ENCODE assay signal across 10 cellular contexts in the genomic region with DNA sequence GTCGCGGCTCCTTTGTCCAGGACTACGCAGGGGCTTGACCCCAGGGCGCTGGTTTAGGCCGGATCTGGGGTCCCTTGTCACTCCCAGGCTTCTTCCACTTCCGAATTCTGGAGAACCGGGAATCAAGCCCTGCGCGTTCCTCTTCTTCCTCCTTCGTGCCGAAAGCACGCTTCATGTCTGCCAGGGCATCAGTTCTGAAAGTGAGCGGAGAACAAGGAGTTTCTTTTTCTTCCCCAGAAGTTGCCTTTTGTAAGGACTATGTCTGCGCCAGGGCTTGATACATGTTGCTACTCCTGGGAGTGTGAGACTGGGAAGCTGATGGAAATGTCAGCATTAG.
DNase-seq lines count a peak whose midpoint lies in the region; ATAC-seq and TF ChIP-seq lines count a peak whose summit lies in the region.
"Had no signal": no experiment of that assay in that cellular context is flagged by ENCODE, and none has a peak within 500 bp of the region (broad histone marks: within the 10 kb centered on the region; RNA-seq: fewer than 3 reads in every experiment).

No MANE protein-coding gene starts in this region.

- no peak for ATAC-seq in heart left ventricle
- no peak for ATAC-seq in left cardiac atrium
- ATAC-seq in naive thymus-derived CD4-positive, alpha-beta T cell, result no peak
- ATAC-seq in activated CD4-positive, CD25-positive, alpha-beta regulatory T cell treated with anti-CD3 and anti-CD28 coated beads, Interleukin-2, amount 50 U/mL, for 24 hours, result no peak

- H3K9me3 ChIP-seq in heart left ventricle (no peaks in the 10 kb centered on the region), uterus (no peaks in the 10 kb centered on the region)
- no peaks in the 10 kb centered on the region for H3K9me3 ChIP-seq in naive thymus-derived CD4-positive, alpha-beta T cell (ENCODE audit: control insufficient read depth in 2 of 3, low read length in 3 of 3)

- peak overlapping the region in 11 of 12 donors; percentile 29 to 66 (median 48) for H3K4me3 ChIP-seq in heart left ventricle
- H3K4me3 ChIP-seq in coronary artery, result peak overlapping the region; percentile 75
- no peak overlapping the region for H3K4me3 ChIP-seq in naive thymus-derived CD4-positive, alpha-beta T cell (ENCODE audit: low read length)
- H3K4me3 ChIP-seq in uterus, result peak overlapping the region; percentile 30 to 39

- H3K9me3 Mint-ChIP-seq in naive thymus-derived CD4-positive, alpha-beta T cell, result no peaks in the 10 kb centered on the region

- no peaks in the 10 kb centered on the region for H3K36me3 ChIP-seq in heart left ventricle
- H3K36me3 ChIP-seq in naive thymus-derived CD4-positive, alpha-beta T cell (ENCODE audit: control insufficient read depth in 2 of 3, insufficient read depth in 3 of 3, low read length in 3 of 3), result no peaks in the 10 kb centered on the region
- H3K36me3 ChIP-seq in uterus, result no peaks in the 10 kb centered on the region

- peak overlapping the region; percentile 69 to 88 (median 80) for H3K4me3 Mint-ChIP-seq in naive thymus-derived CD4-positive, alpha-beta T cell

- intact Hi-C loops in heart left ventricle (cut with DNase I), result loop anchor here (5.0 to 10.0 kb wide), 12 partner anchors 145 to 1170 kb away; partner anchors contain the start of gene LMO4 (in 3 of the 10)
- intact Hi-C loops in left cardiac atrium (cut with DNase I), result loop anchor here in 1 of 2 donors (5.0 to 10.0 kb wide), 3 partner anchors 160 to 932 kb away; no protein-coding TSS in a partner anchor
- intact Hi-C loops in naive thymus-derived CD4-positive, alpha-beta T cell (cut with micrococcal nuclease), result loop anchor here (5.0 to 10.0 kb wide), 5 partner anchors 142 to 1462 kb away; no protein-coding TSS in a partner anchor
- intact Hi-C loops in uterus (cut with DNase I; ENCODE audit: low total_unique reads), result no loop called here

- H3K4me1 Mint-ChIP-seq in naive thymus-derived CD4-positive, alpha-beta T cell, result peaks cover 0 to 13% (median 9%) of the 10 kb centered on the region in 7 donors

- CTCF ChIA-PET in naive thymus-derived CD4-positive, alpha-beta T cell (lab: Charles Lee), result no interaction called here

- peaks cover 31 to 45% (median 36%) of the 10 kb centered on the region in 5 donors for H3K27me3 Mint-ChIP-seq in naive thymus-derived CD4-positive, alpha-beta T cell

- TF ChIP-seq POLR2A in heart left ventricle (IDR thresholded peaks at IDR 0.05) (no peak), uterus (IDR thresholded peaks at IDR 0.05) (no peak)

- H3K27ac ChIP-seq in heart left ventricle, result peak overlapping the region in 11 of 12 donors; percentile 5 to 88 (median 67)
- H3K27ac ChIP-seq in coronary artery, result peak overlapping the region in 1 of 2 donors; percentile 72
- H3K27ac ChIP-seq in naive thymus-derived CD4-positive, alpha-beta T cell (ENCODE audit: low read depth, low read length), result no peak overlapping the region
- peak overlapping the region; percentile 58 to 60 for H3K27ac ChIP-seq in uterus

- no peaks in the 10 kb centered on the region for H3K36me3 Mint-ChIP-seq in naive thymus-derived CD4-positive, alpha-beta T cell

- WGBS in heart left ventricle, 4 donors, result 74 to 94% (median 80%) methylated on average over 14 of the region's 14 CpGs

- H3K27ac Mint-ChIP-seq in naive thymus-derived CD4-positive, alpha-beta T cell, result peak overlapping the region in 1 of 9 donors; percentile 19

- H3K4me1 ChIP-seq in heart left ventricle (peaks cover 0 to 45% (median 12%) of the 10 kb centered on the region in 12 donors), uterus (no peaks in the 10 kb centered on the region)
- no peaks in the 10 kb centered on the region for H3K4me1 ChIP-seq in naive thymus-derived CD4-positive, alpha-beta T cell (ENCODE audit: control insufficient read depth in 2 of 2, insufficient read depth in 2 of 2, low read length in 2 of 2)

- TF ChIP-seq CTCF in heart left ventricle (IDR thresholded peaks at IDR 0.05) (no peak), coronary artery (IDR thresholded peaks at IDR 0.05) (no peak), uterus (IDR thresholded peaks at IDR 0.05) (no peak)

- DNase-seq in heart left ventricle (no peak), left cardiac atrium (no peak), coronary artery (ENCODE audit: low spot score) (no peak), uterus (no peak), NCI-H526 treated with DMSO at 0.1 percent for 48 hours (lab: John Stamatoyannopoulos, UW) (no peak), cerebellar cortex (ENCODE audit: low spot score) (no peak)
- no peak for DNase-seq in naive thymus-derived CD4-positive, alpha-beta T cell
- DNase-seq: activated CD8-positive, alpha-beta memory T cell treated with anti-CD3 and anti-CD28 coated beads, Interleukin-2, amount 50 U/mL, for 48 hours; cortex of kidney had no signal

- peaks cover 0 to 2% (median 0%) of the 10 kb centered on the region in 9 donors for H3K27me3 ChIP-seq in heart left ventricle
- no peaks in the 10 kb centered on the region for H3K27me3 ChIP-seq in naive thymus-derived CD4-positive, alpha-beta T cell (ENCODE audit: control insufficient read depth in 2 of 2, insufficient read depth in 2 of 2, low read length in 2 of 2)
- H3K27me3 ChIP-seq in uterus, result no peaks in the 10 kb centered on the region

- POLR2A ChIA-PET in naive thymus-derived CD4-positive, alpha-beta T cell (lab: Charles Lee), result no interaction called here
